9 cellular contexts compared by ENCODE assay signal in the genomic region with DNA sequence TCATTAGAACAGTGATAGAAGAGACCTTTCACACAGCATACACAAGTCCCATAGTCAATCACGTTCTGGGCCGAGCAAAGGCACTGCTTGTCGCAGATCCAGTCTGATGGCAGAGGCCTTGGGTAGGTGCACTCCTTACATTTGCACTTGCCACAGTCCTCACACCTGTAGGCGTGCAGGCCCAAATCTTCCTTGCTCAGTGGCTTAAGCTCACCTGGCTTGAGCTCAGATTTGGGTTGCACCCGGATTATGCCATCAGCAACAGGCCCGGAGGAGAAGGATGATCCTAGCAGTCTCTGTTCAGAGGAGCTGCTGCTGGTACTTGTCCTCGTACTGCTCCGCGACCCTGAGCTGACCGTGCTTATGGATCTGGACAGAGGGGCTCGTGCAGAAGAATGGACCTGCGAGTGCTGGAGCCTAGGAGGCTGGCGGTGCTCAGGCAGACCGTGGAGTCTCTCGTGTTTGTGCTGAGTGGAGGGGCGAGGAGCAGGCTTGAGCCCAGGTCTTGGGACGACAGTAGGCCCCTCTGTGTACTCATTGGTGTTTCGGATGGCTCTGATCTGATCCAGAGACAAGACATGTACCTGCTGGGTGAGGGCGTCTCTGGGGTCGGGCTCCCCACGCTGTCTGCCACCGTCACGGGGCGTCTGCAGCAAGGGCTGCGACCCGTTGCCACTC. TPM values are rescaled to one million over a fixed set of nuclear protein-coding genes. Genes with fewer than 3 reads are reported as not detected.
DNase-seq lines count a peak whose midpoint lies in the region; TF ChIP-seq lines count a peak whose summit lies in the region.
"Had no signal": no experiment of that assay in that cellular context is flagged by ENCODE, and none has a peak within 500 bp of the region (broad histone marks: within the 10 kb centered on the region; RNA-seq: fewer than 3 reads in every experiment).

No MANE protein-coding gene starts in this region.

- H3K36me3 ChIP-seq in BLaER1 (peaks cover 54% of the 10 kb centered on the region), ascending aorta (peaks cover 0 to 38% of the 10 kb centered on the region in 2 donors), ovary (no peaks in the 10 kb centered on the region)

- intact Hi-C loops in ascending aorta (cut with DNase I) (loop anchor here (10.0 kb wide), 1 partner anchor 662 kb away; no protein-coding TSS in a partner anchor), ovary (cut with DNase I) (no loop called here)

- 82 to 87% (median 87%) methylated on average over 26 of the region's 26 CpGs for WGBS in ovary, 3 donors

- H3K27me3 ChIP-seq in BLaER1 (no peaks in the 10 kb centered on the region), ascending aorta (no peaks in the 10 kb centered on the region), ovary (no peaks in the 10 kb centered on the region)

- no peak for TF ChIP-seq EP300 in ovary (IDR thresholded peaks at IDR 0.05)

- peaks cover 15% of the 10 kb centered on the region for H3K4me1 Mint-ChIP-seq in glutamatergic neuron (ENCODE audit: low read depth, unreplicated experiment)

- no peaks in the 10 kb centered on the region for H3K36me3 Mint-ChIP-seq in glutamatergic neuron (ENCODE audit: unreplicated experiment)

- DNase-seq in ascending aorta (ENCODE audit: low spot score in 2 of 2) (no peak), glutamatergic neuron (peak; percentile 18), ovary (no peak), GM13976 (ENCODE audit: low spot score) (no peak), SKM-1 (lab: John Stamatoyannopoulos, UW; ENCODE audit: unreplicated experiment) (no peak)
- DNase-seq in stimulated activated naive CD4-positive, alpha-beta T cell (lab: John Stamatoyannopoulos, UW): no peak
- no peak for DNase-seq in activated T-cell treated with anti-CD3 and anti-CD28 coated beads, Interleukin-2, amount 50 U/mL, for 1 hour
- DNase-seq: DMS 273 treated with DMSO at 0.1 percent for 48 hours had no signal

- no peak overlapping the region for H3K27ac Mint-ChIP-seq in glutamatergic neuron (ENCODE audit: unreplicated experiment)

- H3K27me3 Mint-ChIP-seq in glutamatergic neuron (ENCODE audit: unreplicated experiment): peaks cover 6% of the 10 kb centered on the region

- H3K4me3 ChIP-seq in BLaER1: peak overlapping the region; percentile 97
- peak overlapping the region; percentile 89 to 91 for H3K4me3 ChIP-seq in ascending aorta
- peak overlapping the region; percentile 64 for H3K4me3 ChIP-seq in ovary

- H3K9ac ChIP-seq in BLaER1: peak overlapping the region; percentile 98

- in situ Hi-C loops in GM13976 (cut with MboI; ENCODE audit: low sequenced_read_pairs, unreplicated experiment): loop anchor here (25.0 kb wide), 1 partner anchor 675 kb away; no protein-coding TSS in a partner anchor

- H3K4me1 ChIP-seq in BLaER1 (peaks cover 34% of the 10 kb centered on the region), ascending aorta (peaks cover 0 to 13% of the 10 kb centered on the region in 2 donors), ovary (ENCODE audit: insufficient read depth) (peaks cover 3% of the 10 kb centered on the region)

- no peak overlapping the region for H3K4me3 Mint-ChIP-seq in glutamatergic neuron (ENCODE audit: unreplicated experiment)

- TF ChIP-seq POLR2A in ovary (IDR thresholded peaks at IDR 0.05): no peak

- H3K4me2 ChIP-seq in BLaER1: peak overlapping the region; percentile 94

- H3K9me3 ChIP-seq in BLaER1: peaks cover 8% of the 10 kb centered on the region
- no peaks in the 10 kb centered on the region for H3K9me3 ChIP-seq in ascending aorta
- H3K9me3 ChIP-seq in ovary: no peaks in the 10 kb centered on the region

- H3K27ac ChIP-seq in BLaER1: peak overlapping the region; percentile 53
- peak overlapping the region; percentile 9 to 96 for H3K27ac ChIP-seq in ascending aorta
- H3K27ac ChIP-seq in ovary: no peak overlapping the region

- peaks cover 3% of the 10 kb centered on the region for H3K9me3 Mint-ChIP-seq in glutamatergic neuron (ENCODE audit: unreplicated experiment)

- H4K20me1 ChIP-seq in BLaER1: peaks cover 82% of the 10 kb centered on the region

- TF ChIP-seq CTCF in ascending aorta (IDR thresholded peaks at IDR 0.05) (no peak), glutamatergic neuron (IDR thresholded peaks at IDR 0.05; ENCODE audit: partially characterized antibody, unreplicated experiment) (no peak), ovary (IDR thresholded peaks at IDR 0.05) (no peak), GM13976 (IDR thresholded peaks at IDR 0.05; ENCODE audit: borderline replicate concordance, control extremely low read depth, extremely low read depth, insufficient read depth, missing control alignments) (no peak)

RNA-seq across cellular contexts. Expression of a gene that starts 3.8 kb away (rescaled TPM):
- total RNA-seq in ascending aorta: 78.2 TPM
- 29.3 TPM for total RNA-seq in glutamatergic neuron (ENCODE audit: unreplicated experiment)
- total RNA-seq in ovary: 10 to 100 TPM; 11.5 to 23.6 (median 16.5) TPM
- 10 to 100 TPM; 13.6 to 28.5 TPM for polyA plus RNA-seq in ovary

Comparison
In these comparisons a context has a peak if more than half of its experiments do, and no peak if none do; other contexts are left out.
1. H3K27ac ChIP-seq: peak in BLaER1 (single experiment) and ascending aorta (2 of 2); none in ovary (0 of 2).
2. Peak in every context shown above with its lines, with median percentiles within 50 percentile points of each other: H3K4me3 ChIP-seq.